ENCODE assay signal across 8 cellular contexts in the genomic region with DNA sequence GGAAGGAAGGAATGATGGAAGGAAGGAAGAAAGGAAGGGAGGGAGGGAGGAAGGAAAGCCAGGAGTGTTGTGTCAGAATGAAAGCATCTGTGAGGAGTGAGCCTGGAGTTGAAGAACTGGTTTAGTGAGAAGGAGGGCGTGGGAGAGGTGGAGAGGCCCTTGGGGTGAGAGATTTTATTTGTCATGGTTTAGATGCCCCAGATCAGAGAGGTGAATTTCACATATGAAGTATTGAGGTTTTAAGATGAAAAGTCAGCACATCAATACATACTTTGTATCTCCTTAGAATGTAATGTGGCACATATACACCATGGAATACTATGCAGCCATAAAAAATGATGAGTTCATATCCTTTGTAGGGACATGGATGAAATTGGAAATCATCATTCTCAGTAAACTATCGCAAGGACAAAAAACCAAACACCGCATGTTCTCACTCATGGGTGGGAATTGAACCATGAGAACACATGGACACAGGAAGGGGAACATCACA.
DNase-seq lines count a peak whose midpoint lies in the region; ATAC-seq and TF ChIP-seq lines count a peak whose summit lies in the region.
"Not testable (repeated sequence)": the region's sequence is repeated elsewhere in the genome, so short reads cannot be mapped to it uniquely, and the experiment has no call there.

No MANE protein-coding gene starts in this region.

- H4K8ac ChIP-seq in mesenchymal stem cell (ENCODE audit: low read length); trophoblast cell (ENCODE audit: low read depth, low read length): not testable (repeated sequence)

- not testable (repeated sequence) for TF ChIP-seq EP300 in gastroesophageal sphincter (IDR thresholded peaks at IDR 0.05)

- peak overlapping the region in 1 of 2 experiments; percentile 58 for H3K18ac ChIP-seq in mesenchymal stem cell (ENCODE audit: low read depth in 1 of 2, low read length in 2 of 2)
- H3K18ac ChIP-seq in trophoblast cell (ENCODE audit: low read length) = not testable (repeated sequence)

- not testable (repeated sequence) for H2AFZ ChIP-seq in ACC112 (ENCODE audit: low read length, unreplicated experiment); mesenchymal stem cell (ENCODE audit: low read depth, low read length); trophoblast cell (ENCODE audit: insufficient read depth, low read length, poor library complexity)

- not testable (repeated sequence) for H3K27me3 ChIP-seq in ACC112 (ENCODE audit: insufficient read depth, low read length); gastroesophageal sphincter; mesenchymal stem cell (ENCODE audit: control insufficient read depth in 1 of 2, insufficient read depth in 1 of 2, low read length in 2 of 2); trophoblast cell (ENCODE audit: insufficient read depth, low read length)

- H3K4me1 Mint-ChIP-seq in activated T-helper 17 cell treated with anti-CD3 and anti-CD28 coated beads, Interleukin-2, amount 50 U/mL, for 72 hours; type B pancreatic cell (ENCODE audit: unreplicated experiment): not testable (repeated sequence)

- H4K91ac ChIP-seq in mesenchymal stem cell (ENCODE audit: low read length) = peak overlapping the region; percentile 72
- peak overlapping the region; percentile 53 for H4K91ac ChIP-seq in trophoblast cell (ENCODE audit: low read depth, low read length)

- H3K79me1 ChIP-seq in mesenchymal stem cell (replicated peaks; ENCODE audit: low read length, poor library complexity, severe bottlenecking) = not testable (repeated sequence)
- peaks cover 24% of the 10 kb centered on the region for H3K79me1 ChIP-seq in trophoblast cell (ENCODE audit: low read length)

- not testable (repeated sequence) for H3K36me3 Mint-ChIP-seq in activated T-helper 17 cell treated with anti-CD3 and anti-CD28 coated beads, Interleukin-2, amount 50 U/mL, for 72 hours (ENCODE audit: low read depth); type B pancreatic cell

- not testable (repeated sequence) for H3K4me3 ChIP-seq in ACC112 (ENCODE audit: low read depth, low read length); epithelial cell of esophagus (ENCODE audit: low read length); gastroesophageal sphincter; mesenchymal stem cell (ENCODE audit: insufficient read depth in 1 of 2, low read depth in 1 of 2, low read length in 2 of 2); trophoblast cell (ENCODE audit: low read depth, low read length)

- peak overlapping the region in 1 of 2 experiments; percentile 6 for H3K14ac ChIP-seq in mesenchymal stem cell (ENCODE audit: low read length in 2 of 2)
- not testable (repeated sequence) for H3K14ac ChIP-seq in trophoblast cell (ENCODE audit: low read length)

- not testable (repeated sequence) for H3K9me3 ChIP-seq in gastroesophageal sphincter; mesenchymal stem cell (ENCODE audit: control insufficient read depth, low read length); trophoblast cell (ENCODE audit: insufficient read depth, low read depth, low read length)

- peak overlapping the region; percentile 44 for H3K27ac Mint-ChIP-seq in activated T-helper 17 cell treated with anti-CD3 and anti-CD28 coated beads, Interleukin-2, amount 50 U/mL, for 72 hours
- H3K27ac Mint-ChIP-seq in type B pancreatic cell = peak overlapping the region; percentile 87

- not testable (repeated sequence) for H3K9me3 Mint-ChIP-seq in activated T-helper 17 cell treated with anti-CD3 and anti-CD28 coated beads, Interleukin-2, amount 50 U/mL, for 72 hours
- H3K9me3 Mint-ChIP-seq in type B pancreatic cell = peaks cover 14% of the 10 kb centered on the region

- not testable (repeated sequence) for TF ChIP-seq POLR2A in gastroesophageal sphincter (IDR thresholded peaks at IDR 0.05)

- not testable (repeated sequence) for H3K9ac ChIP-seq in mesenchymal stem cell (ENCODE audit: low read length); trophoblast cell (ENCODE audit: low read length)

- not testable (repeated sequence) for H2BK120ac ChIP-seq in mesenchymal stem cell (ENCODE audit: low read depth, low read length); trophoblast cell (ENCODE audit: insufficient read depth, low read length, poor library complexity)

- not testable (repeated sequence) for TF ChIP-seq CTCF in epithelial cell of esophagus (IDR thresholded peaks at IDR 0.05; ENCODE audit: insufficient read depth, low read depth, low read length, missing control alignments); gastroesophageal sphincter (IDR thresholded peaks at IDR 0.05); type B pancreatic cell (conservative IDR thresholded peaks at IDR 0.05)

- H3K4me2 ChIP-seq in mesenchymal stem cell (ENCODE audit: low read length, poor library complexity, severe bottlenecking); trophoblast cell (ENCODE audit: low read length): not testable (repeated sequence)

- WGBS in gastroesophageal sphincter (ENCODE audit: low coverage in 1 of 2), 2 donors = 86 to 97% methylated on average over 1 to 3 of the region's 3 CpGs
- WGBS in mesenchymal stem cell = 78% methylated on average over 1 of the region's 3 CpGs
- WGBS in trophoblast cell (ENCODE audit: extremely low coverage, insufficient coverage, insufficient read length) = no CpG with 5 or more reads among the region's 3 CpGs

- peak overlapping the region in 1 of 2 experiments; percentile 29 for H3K4ac ChIP-seq in mesenchymal stem cell (ENCODE audit: low read depth in 1 of 2, low read length in 2 of 2)
- H3K4ac ChIP-seq in trophoblast cell (ENCODE audit: low read depth, low read length) = not testable (repeated sequence)

- H3K4me3 Mint-ChIP-seq in activated T-helper 17 cell treated with anti-CD3 and anti-CD28 coated beads, Interleukin-2, amount 50 U/mL, for 72 hours = not testable (repeated sequence)
- H3K4me3 Mint-ChIP-seq in type B pancreatic cell = peak overlapping the region; percentile 42

- peaks cover 36% of the 10 kb centered on the region for H3K4me1 ChIP-seq in ACC112 (ENCODE audit: control insufficient read depth, insufficient read depth, low read length, unreplicated experiment)
- H3K4me1 ChIP-seq in gastroesophageal sphincter = peaks cover 0 to 20% (median 1%) of the 10 kb centered on the region in 3 donors
- peaks cover 15% of the 10 kb centered on the region for H3K4me1 ChIP-seq in mesenchymal stem cell (ENCODE audit: control insufficient read depth, insufficient read depth, low read depth, low read length)
- peaks cover 20 to 22% of the 10 kb centered on the region in 2 experiments for H3K4me1 ChIP-seq in trophoblast cell (ENCODE audit: control insufficient read depth in 1 of 2, insufficient read depth in 2 of 2, low read length in 2 of 2)

- not testable (repeated sequence) for H4K12ac ChIP-seq in trophoblast cell (ENCODE audit: low read depth, low read length)

- peak; percentile 26 for DNase-seq in HT-29 (ENCODE audit: low spot score)
- DNase-seq in epithelial cell of esophagus (ENCODE audit: low read depth) = peak; percentile 94
- not testable (repeated sequence) for DNase-seq in mesenchymal stem cell; type B pancreatic cell (ENCODE audit: extremely low spot score, unreplicated experiment)
- DNase-seq in trophoblast cell = peak; percentile 77 to 86

- H3K27ac ChIP-seq in ACC112 (ENCODE audit: low read depth, low read length) = peak overlapping the region; percentile 95; the same call in 1 of the 2 replicates
- peak overlapping the region in 3 of 4 donors; percentile 16 to 87 (median 44) for H3K27ac ChIP-seq in gastroesophageal sphincter
- H3K27ac ChIP-seq in mesenchymal stem cell (ENCODE audit: low read length, poor library complexity, severe bottlenecking); trophoblast cell (ENCODE audit: low read depth, low read length): not testable (repeated sequence)

- not testable (repeated sequence) for H3K36me3 ChIP-seq in ACC112 (ENCODE audit: insufficient read depth, low read length); gastroesophageal sphincter; mesenchymal stem cell (ENCODE audit: control insufficient read depth in 1 of 2, insufficient read depth in 2 of 2, low read depth in 1 of 2, low read length in 2 of 2); trophoblast cell (ENCODE audit: control insufficient read depth in 1 of 2, insufficient read depth in 2 of 2, low read length in 2 of 2)

- not testable (repeated sequence) for H3K79me2 ChIP-seq in ACC112 (ENCODE audit: control insufficient read depth, insufficient read depth, low read length, unreplicated experiment); trophoblast cell (ENCODE audit: control insufficient read depth, insufficient read depth, low read length, poor library complexity)

- H2BK15ac ChIP-seq in mesenchymal stem cell (ENCODE audit: low read depth, poor library complexity, severe bottlenecking) = not testable (repeated sequence)

- H2BK5ac ChIP-seq in mesenchymal stem cell (ENCODE audit: low read depth, low read length, poor library complexity, severe bottlenecking) = not testable (repeated sequence)
- H2BK5ac ChIP-seq in trophoblast cell (ENCODE audit: low read depth, low read length, poor library complexity) = peak overlapping the region; percentile 4

- H2BK12ac ChIP-seq in mesenchymal stem cell (ENCODE audit: low read length in 2 of 2) = peak overlapping the region in 1 of 2 experiments; percentile 98
- H2BK12ac ChIP-seq in trophoblast cell (ENCODE audit: low read length) = peak overlapping the region; percentile 81

- peak overlapping the region; percentile 0 for H2AK5ac ChIP-seq in mesenchymal stem cell (ENCODE audit: low read length, severe bottlenecking)
- peak overlapping the region; percentile 49 for H2AK5ac ChIP-seq in trophoblast cell (ENCODE audit: low read length)

- H3K23ac ChIP-seq in mesenchymal stem cell (ENCODE audit: low read length in 2 of 2); trophoblast cell (ENCODE audit: low read length): not testable (repeated sequence)

- not testable (repeated sequence) for ATAC-seq in activated T-helper 17 cell treated with anti-CD3 and anti-CD28 coated beads, Interleukin-2, amount 50 U/mL, for 72 hours (replicated peaks); gastroesophageal sphincter

- peaks cover 21% of the 10 kb centered on the region for H3K27me3 Mint-ChIP-seq in activated T-helper 17 cell treated with anti-CD3 and anti-CD28 coated beads, Interleukin-2, amount 50 U/mL, for 72 hours
- H3K27me3 Mint-ChIP-seq in type B pancreatic cell = not testable (repeated sequence)
